ENCODE assay signal across 8 cellular contexts in the genomic region with DNA sequence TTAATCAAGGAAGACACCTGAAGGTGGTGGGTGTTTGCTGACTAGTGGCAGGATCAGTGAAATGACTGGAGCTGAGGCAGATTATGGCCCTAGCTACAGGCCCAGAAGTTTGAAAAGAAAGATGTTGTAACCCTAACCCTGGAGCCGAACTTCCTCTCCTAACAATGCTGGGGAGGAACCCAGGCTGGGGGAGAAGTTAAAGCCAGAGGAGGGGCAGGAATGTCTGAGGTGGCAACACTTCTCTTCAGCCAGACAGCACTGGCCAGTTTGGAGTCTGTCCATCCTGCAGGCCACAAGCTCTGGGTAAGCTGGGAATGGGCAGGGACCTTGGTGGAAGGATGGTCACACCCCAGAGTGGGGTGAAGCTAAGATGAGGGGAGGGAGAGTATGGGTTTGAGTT. TPM values are rescaled to one million over a fixed set of nuclear protein-coding genes. Genes with fewer than 3 reads are reported as not detected.
DNase-seq lines count a peak whose midpoint lies in the region; ATAC-seq, FAIRE-seq and TF ChIP-seq lines count a peak whose summit lies in the region.

TSS of gene LST1 (plus strand) at position 265 of the 400 bp plus-strand sequence. CDS start 1,023 bp downstream, outside the sequence.

- no peak within 1 kb of the TSS for H3K4me2 ChIP-seq in K562 (ENCODE audit: insufficient read depth, low read length)
- no peak within 1 kb of the TSS for H3K4me2 ChIP-seq in neural progenitor cell

- no peak for TF ChIP-seq EP300 in K562 (IDR thresholded peaks at IDR 0.05; ENCODE audit: low read length)

- POLR2A ChIA-PET in K562 (lab: Yijun Ruan, JAX): interaction anchor here (0.6 to 1.6 kb wide), 5 partner anchors 12 to 32 kb away, joined by 3 to 6 read pairs (median 3); no protein-coding TSS in a partner anchor

- ATAC-seq in K562 (no peak), GM21360 (IDR thresholded peaks at IDR 0.05; ENCODE audit: unreplicated experiment) (no peak)

- H4K20me1 ChIP-seq in K562 (replicated peaks; ENCODE audit: control insufficient read depth, insufficient read depth, low read length) (no peaks in the 10 kb centered on the region), neural progenitor cell (ENCODE audit: low read depth) (no peaks in the 10 kb centered on the region)

- H3K4me3 Mint-ChIP-seq in neural progenitor cell: peak within 1 kb of the TSS; percentile 5

- TF ChIP-seq RAD21 in K562 (CRISPR knock-in tag; conservative IDR thresholded peaks at IDR 0.05 in 1 of 2, IDR thresholded peaks at IDR 0.05 in 1 of 2): no peak

- H3K9me3 Mint-ChIP-seq in neural progenitor cell: no peaks in the 10 kb centered on the region

- H3K4me1 Mint-ChIP-seq in neural progenitor cell: peaks cover 15% of the 10 kb centered on the region

- no peaks in the 10 kb centered on the region for H3K36me3 Mint-ChIP-seq in neural progenitor cell

- H3K36me3 ChIP-seq in K562 (ENCODE audit: control insufficient read depth, insufficient read depth, low read length) (no peaks in the 10 kb centered on the region), neural progenitor cell (no peaks in the 10 kb centered on the region)

- TF ChIP-seq CTCF in K562 (IDR thresholded peaks at IDR 0.05 in 2 of 3, conservative IDR thresholded peaks at IDR 0.05 in 1 of 3; ENCODE audit: insufficient read depth in 2 of 3, low read depth in 1 of 3, low read length in 3 of 3): no peak
- no peak for TF ChIP-seq CTCF in neural progenitor cell (IDR thresholded peaks at IDR 0.05)
- no peak for TF ChIP-seq CTCF in GM20000 (IDR thresholded peaks at IDR 0.05; ENCODE audit: extremely low read depth, missing control alignments)

- 31% methylated on average over 1 of the region's 1 CpG for WGBS in K562 (ENCODE audit: insufficient coverage, low coverage, missing lambda C conversion rate)

- H3K27me3 ChIP-seq in K562 (ENCODE audit: control insufficient read depth in 2 of 2, insufficient read depth in 2 of 2, low read length in 2 of 2) (no peaks in the 10 kb centered on the region), neural progenitor cell (no peaks in the 10 kb centered on the region)

- H3K27me3 Mint-ChIP-seq in neural progenitor cell (ENCODE audit: insufficient read depth, low read depth): peaks cover 11% of the 10 kb centered on the region

- BruUV-seq in K562 (replicated peaks; lab: Mats Ljungman, UMichigan): no TSS peak

- in situ Hi-C loops in K562 (cut with MboI): no loop called here

- H3K27ac ChIP-seq in K562 (ENCODE audit: extremely low read depth, low read depth, low read length): no peak within 1 kb of the TSS
- H3K27ac ChIP-seq in neural progenitor cell: no peak within 1 kb of the TSS

- H3K9me1 ChIP-seq in K562 (ENCODE audit: control insufficient read depth, insufficient read depth, low read length): no peaks in the 10 kb centered on the region

- H3K9me3 ChIP-seq in K562 (replicated peaks; ENCODE audit: control insufficient read depth, insufficient read depth, low read depth, low read length): no peaks in the 10 kb centered on the region
- no peaks in the 10 kb centered on the region for H3K9me3 ChIP-seq in neural progenitor cell (ENCODE audit: low read depth)

- intact Hi-C loops in K562 (cut with micrococcal nuclease): loop anchor here (10.0 kb wide), 1 partner anchor 391 kb away; no protein-coding TSS in a partner anchor

- H2AFZ ChIP-seq in K562 (ENCODE audit: low read depth, low read length) (peak within 1 kb of the TSS; percentile 51), neural progenitor cell (replicated peaks) (no peak within 1 kb of the TSS)

- CTCF ChIA-PET in K562 (lab: Yijun Ruan, JAX; ENCODE audit: low intra/inter-chr PET ratio): no interaction called here

- H3K4me1 ChIP-seq in K562 (replicated peaks in 1 of 2; ENCODE audit: control insufficient read depth in 2 of 2, insufficient read depth in 2 of 2, low read length in 2 of 2) (peaks cover 30 to 34% of the 10 kb centered on the region in 2 experiments), neural progenitor cell (peaks cover 6% of the 10 kb centered on the region)

- no peak for TF ChIP-seq POLR2A in K562 (conservative IDR thresholded peaks at IDR 0.05)

- H3K4me3 ChIP-seq in K562 (no peak within 1 kb of the TSS), neural progenitor cell (no peak within 1 kb of the TSS)

- H3K79me2 ChIP-seq in K562 (ENCODE audit: control insufficient read depth, insufficient read depth, low read length) (no peaks in the 10 kb centered on the region), neural progenitor cell (ENCODE audit: low read depth) (no peaks in the 10 kb centered on the region)

- H3F3A ChIP-seq in neural progenitor cell (ENCODE audit: low read depth): no peaks in the 10 kb centered on the region

- no peak for FAIRE-seq in K562 (lab: Jason Lieb, UNC)

- peak; percentile 13 for DNase-seq in EH (ENCODE audit: low read depth)
- peak; percentile 89 for DNase-seq in NOMO-1 treated with dmso at 0.1 percent for 144 hours (lab: John Stamatoyannopoulos, UW; ENCODE audit: unreplicated experiment)
- DNase-seq in K562 (ENCODE audit: extremely low read depth in 1 of 4, low spot score in 3 of 4): no peak
- no peak for DNase-seq in neural progenitor cell (ENCODE audit: low spot score)
- DNase-seq in GM20000 (ENCODE audit: low spot score): no peak
- DNase-seq in SK-N-DZ (ENCODE audit: low spot score): no peak
- no peak for DNase-seq in NCI-H1092 treated with DMSO at 0.1 percent for 48 hours (lab: John Stamatoyannopoulos, UW)

- peak within 1 kb of the TSS in 1 of 2 experiments; percentile 56; a peak in 2 of 4 replicates for H3K9ac ChIP-seq in K562 (ENCODE audit: insufficient read depth in 1 of 2, low read depth in 2 of 2, low read length in 2 of 2)
- no peak within 1 kb of the TSS for H3K9ac ChIP-seq in neural progenitor cell

- peak within 1 kb of the TSS; percentile 89 for H3K27ac Mint-ChIP-seq in neural progenitor cell

TF ChIP-seq in K562, 482 proteins besides CTCF, POLR2A, EP300 and RAD21:
- TF ChIP-seq CEBPB (tag; IDR thresholded peaks at IDR 0.05): 0 out of 2 replicates have a peak, but pooled peaks have one; percentile 11
- TF ChIP-seq PHB2 (IDR thresholded peaks at IDR 0.05; ENCODE audit: low read depth): no peak
- TF ChIP-seq FOXA3 (CRISPR knock-in tag; conservative IDR thresholded peaks at IDR 0.05 in 1 of 2, IDR thresholded peaks at IDR 0.05 in 1 of 2): 0 out of 4 replicates have a peak, but pooled peaks of 1 of the 2 experiments have one; percentile 50
- TF ChIP-seq SPI1 (IDR thresholded peaks at IDR 0.05; ENCODE audit: borderline replicate concordance, low read depth, low read length): peak; percentile 69; the same call in 1 of the 2 replicates
- TF ChIP-seq FOXP1 (CRISPR knock-in tag; IDR thresholded peaks at IDR 0.05): 0 out of 2 replicates have a peak, but pooled peaks have one; percentile 13
- no peak for TF ChIP-seq BRD9 (IDR thresholded peaks at IDR 0.05; ENCODE audit: low read depth, partially characterized antibody)
- TF ChIP-seq, protein P1, sequence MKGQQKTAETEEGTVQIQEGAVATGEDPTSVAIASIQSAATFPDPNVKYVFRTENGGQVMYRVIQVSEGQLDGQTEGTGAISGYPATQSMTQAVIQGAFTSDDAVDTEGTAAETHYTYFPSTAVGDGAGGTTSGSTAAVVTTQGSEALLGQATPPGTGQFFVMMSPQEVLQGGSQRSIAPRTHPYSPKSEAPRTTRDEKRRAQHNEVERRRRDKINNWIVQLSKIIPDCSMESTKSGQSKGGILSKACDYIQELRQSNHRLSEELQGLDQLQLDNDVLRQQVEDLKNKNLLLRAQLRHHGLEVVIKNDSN (CRISPR knock-in tag; IDR thresholded peaks at IDR 0.05): peak; percentile 21; the same call in 1 of the 2 replicates
- TF ChIP-seq TEAD4 (IDR thresholded peaks at IDR 0.05; ENCODE audit: low read length): 0 out of 2 replicates have a peak, but pooled peaks have one; percentile 3
- 0 out of 2 replicates have a peak, but pooled peaks have one; percentile 17 for TF ChIP-seq TEAD4 (CRISPR knock-in tag; IDR thresholded peaks at IDR 0.05; ENCODE audit: borderline replicate concordance)

RNA-seq across cellular contexts. Expression of gene LST1, which starts in this region (rescaled TPM):
- total RNA-seq in K562 (2011; cell fraction: chromatin; rRNA removed; ENCODE audit: low replicate concordance): 0.90 and 0.92 TPM in 2 replicates
- total RNA-seq in K562 (2011; cell fraction: nucleolus; rRNA removed): 0.79 and 0.83 TPM in 2 replicates
- 0.59 and 1.4 TPM in 2 replicates for total RNA-seq in K562 (2011; cell fraction: nucleoplasm; rRNA removed)
- total RNA-seq in K562 (2014; rRNA removed) (0.49 and 0.82 TPM in 2 replicates), K562 (2014; rRNA removed; fragmentation: Illumina TruSeq; extraction: Trizol) (0.99 and 1.3 TPM in 2 replicates), K562 (2015; rRNA removed; fragmentation: Illumina TruSeq; extraction: Trizol) (7.6 and 7.8 TPM in 2 replicates), K562 (2021) (1.7 and 1.9 TPM in 2 replicates), neural progenitor cell (ENCODE audit: low replicate concordance) (not detected in 2 replicates)
- polyA plus RNA-seq in K562 (2011; rRNA removed) (1.3 and 2.5 TPM in 2 replicates), K562 (2014; fragmentation: Illumina TruSeq; extraction: Trizol) (1.7 and 2.4 TPM in 2 replicates), K562 (2014; fragmentation: Nextera tagmentation; extraction: Ambion mirVana) (1 to 10 TPM; 1.8 to 2.0 TPM), K562 (2014; rRNA removed) (1.3 and 1.5 TPM in 2 replicates)
- polyA plus RNA-seq in K562 (2011; cell fraction: cytosol; rRNA removed): 2.3 and 3.4 TPM in 2 replicates
- 2.6 and 3.1 TPM in 2 replicates for polyA plus RNA-seq in K562 (2011; cell fraction: nucleus; rRNA removed)
- 4.1 and 10.4 TPM in 2 replicates for polyA plus RNA-seq in K562 (2012)
- polyA minus RNA-seq in K562 (2011; rRNA and poly(A)+ RNA removed): 1.8 and 1.9 TPM in 2 replicates
- polyA minus RNA-seq in K562 (2011; cell fraction: cytosol; rRNA and poly(A)+ RNA removed): 4.3 TPM in 1 of 2 replicates, not detected in the other
- 0.67 and 0.89 TPM in 2 replicates for polyA minus RNA-seq in K562 (2011; cell fraction: nucleus; rRNA and poly(A)+ RNA removed)
- 1.2 and 3.0 TPM in 2 replicates for polyA plus RNA-seq in SK-N-DZ (2014; cell fraction: cytosol; rRNA removed)
- 1.2 TPM in 1 of 2 replicates, not detected in the other for polyA plus RNA-seq in SK-N-DZ (2014; cell fraction: nucleus; rRNA removed)

Comparison
In these comparisons a context has a peak if more than half of its experiments do, and no peak if none do; other contexts are left out.
1. DNase-seq: peak in EH (single experiment) and NOMO-1 treated with dmso at 0.1 percent for 144 hours (single experiment); none in K562 (0 of 4), neural progenitor cell (single experiment), GM20000 (single experiment), SK-N-DZ (single experiment) and NCI-H1092 treated with DMSO at 0.1 percent for 48 hours (single experiment).